ENCODE assay signal across 15 cellular contexts in the genomic region with DNA sequence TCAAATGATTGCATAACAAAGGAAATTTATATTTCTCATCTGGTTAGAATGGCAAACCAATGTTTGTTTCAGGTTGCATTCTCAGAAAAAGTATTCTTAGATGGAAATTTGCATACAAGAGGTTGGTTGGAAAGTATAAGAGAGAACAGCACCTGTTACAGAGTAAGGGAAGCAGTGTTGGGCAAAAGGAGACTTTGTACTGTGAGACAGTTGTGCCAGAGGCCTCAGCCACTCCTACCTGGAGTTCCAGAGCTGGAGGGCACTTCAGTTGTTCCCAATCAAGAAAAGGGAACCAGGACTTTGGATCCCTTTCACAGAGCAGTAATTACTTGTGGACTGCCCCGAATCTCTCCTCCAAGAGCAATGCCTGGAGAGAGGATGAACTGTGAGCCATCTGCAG.
DNase-seq lines count a peak whose midpoint lies in the region; ATAC-seq and TF ChIP-seq lines count a peak whose summit lies in the region.
"Had no signal": no experiment of that assay in that cellular context is flagged by ENCODE, and none has a peak within 500 bp of the region (broad histone marks: within the 10 kb centered on the region; RNA-seq: fewer than 3 reads in every experiment).

No MANE protein-coding gene starts in this region.

- no peaks in the 10 kb centered on the region for H3K36me3 ChIP-seq in MM.1S (replicated peaks; ENCODE audit: insufficient read depth, low read length)

- no peaks in the 10 kb centered on the region for H3K9me2 ChIP-seq in MM.1S (replicated peaks; ENCODE audit: insufficient read depth, low read length)

- peak; percentile 33 for DNase-seq in MM.1S
- DNase-seq in glomerular visceral epithelial cell (ENCODE audit: extremely low spot score) = no peak
- DNase-seq in CD14-positive monocyte (ENCODE audit: low spot score) = no peak
- no peak for DNase-seq in UCSD-AML1 (lab: John Stamatoyannopoulos, UW; ENCODE audit: unreplicated experiment)
- no peak for DNase-seq in GM03348 (ENCODE audit: low spot score)
- DNase-seq: head of caudate nucleus; left cardiac atrium; naive thymus-derived CD4-positive, alpha-beta T cell; stimulated activated CD4-positive, alpha-beta T cell treated with anti-CD3 and anti-CD28 coated beads, Interleukin-2, amount 100 ng/mL, for 24 hours had no signal

- no peak overlapping the region for H3K27ac ChIP-seq in MM.1S (ENCODE audit: low read length)
- H3K27ac ChIP-seq: HL-60 had no signal

- H3K4me2 ChIP-seq in MM.1S (ENCODE audit: low read depth, low read length) = no peak overlapping the region

- no peaks in the 10 kb centered on the region for H3F3A ChIP-seq in MM.1S (ENCODE audit: insufficient read depth, low read length)

- H3K27me3 Mint-ChIP-seq in CD14-positive monocyte (ENCODE audit: low read depth in 3 of 3) = peaks cover 0 to 2% (median 0%) of the 10 kb centered on the region in 3 donors
- H3K27me3 Mint-ChIP-seq: type B pancreatic cell had no signal

- H3K9me3 ChIP-seq in MM.1S (replicated peaks; ENCODE audit: insufficient read depth, low read length) = no peaks in the 10 kb centered on the region

- TF ChIP-seq CTCF in MM.1S (IDR thresholded peaks at IDR 0.05; ENCODE audit: low read length) = no peak
- TF ChIP-seq CTCF in CD14-positive monocyte (IDR thresholded peaks at IDR 0.05) = no peak

- no peak overlapping the region for H3K4me3 Mint-ChIP-seq in CD14-positive monocyte
- H3K4me3 Mint-ChIP-seq: activated naive CD4-positive, alpha-beta T cell treated with anti-CD3 and anti-CD28 coated beads, Interleukin-2, amount 50 U/mL, for 24 hours; naive thymus-derived CD4-positive, alpha-beta T cell; type B pancreatic cell had no signal

- ATAC-seq in GM18505 (IDR thresholded peaks at IDR 0.05; ENCODE audit: unreplicated experiment) (peak; percentile 51), GM19452 (IDR thresholded peaks at IDR 0.05; ENCODE audit: unreplicated experiment) (peak; percentile 70), HG02798 (IDR thresholded peaks at IDR 0.05; ENCODE audit: poor library complexity, unreplicated experiment) (peak; percentile 75)
- ATAC-seq: left cardiac atrium; naive thymus-derived CD4-positive, alpha-beta T cell had no signal

- H2AFZ ChIP-seq in MM.1S (ENCODE audit: low read length) = no peak overlapping the region

- intact Hi-C loops in CD14-positive monocyte (cut with micrococcal nuclease) = no loop called here

- no peaks in the 10 kb centered on the region for H3K4me1 ChIP-seq in MM.1S (ENCODE audit: low read length)

- H4K20me1 ChIP-seq in MM.1S (ENCODE audit: insufficient read depth, low read length) = no peaks in the 10 kb centered on the region

- no peak overlapping the region for H3K9ac ChIP-seq in MM.1S (ENCODE audit: low read length)

- H3K27ac Mint-ChIP-seq in CD14-positive monocyte = no peak overlapping the region
- H3K27ac Mint-ChIP-seq: activated naive CD4-positive, alpha-beta T cell treated with anti-CD3 and anti-CD28 coated beads, Interleukin-2, amount 50 U/mL, for 24 hours; naive thymus-derived CD4-positive, alpha-beta T cell; type B pancreatic cell had no signal

- peaks cover 33 to 52% (median 47%) of the 10 kb centered on the region in 7 donors for H3K9me3 Mint-ChIP-seq in CD14-positive monocyte

- no peaks in the 10 kb centered on the region for H3K27me3 ChIP-seq in MM.1S (replicated peaks; ENCODE audit: insufficient read depth, low read length)

- no peaks in the 10 kb centered on the region for H3K79me2 ChIP-seq in MM.1S (ENCODE audit: low read length)

- H3K4me1 Mint-ChIP-seq in CD14-positive monocyte = peaks cover 4% of the 10 kb centered on the region
- H3K4me1 Mint-ChIP-seq: activated naive CD4-positive, alpha-beta T cell treated with anti-CD3 and anti-CD28 coated beads, Interleukin-2, amount 50 U/mL, for 24 hours; naive thymus-derived CD4-positive, alpha-beta T cell had no signal

- H3K4me3 ChIP-seq in MM.1S (ENCODE audit: low read length) = no peak overlapping the region

- no peak for TF ChIP-seq POLR2A in GM18505 (IDR thresholded peaks at IDR 0.05; ENCODE audit: borderline replicate concordance, extremely low read depth, insufficient read depth, insufficient read length)

- peaks cover 4 to 7% of the 10 kb centered on the region in 2 donors for H3K36me3 Mint-ChIP-seq in CD14-positive monocyte
- H3K36me3 Mint-ChIP-seq: activated naive CD4-positive, alpha-beta T cell treated with anti-CD3 and anti-CD28 coated beads, Interleukin-2, amount 50 U/mL, for 24 hours; naive thymus-derived CD4-positive, alpha-beta T cell; type B pancreatic cell had no signal
